In genomic region chr7:29989257-29989995, GRCh38 we compare ENCODE assay signal across 8 cellular contexts. TPM values are rescaled to one million over a fixed set of nuclear protein-coding genes. Genes with fewer than 3 reads are reported as not detected.
DNase-seq lines count a peak whose midpoint lies in the region; ATAC-seq, FAIRE-seq and TF ChIP-seq lines count a peak whose summit lies in the region.

Gene SCRN1 (minus strand): TSS chr7:29989801. CDS start chr7:29969067, 20,734 bp downstream.

- H3F3A ChIP-seq in Loucy (ENCODE audit: low read depth) = no peaks in the 10 kb centered on the region

- H3K27ac ChIP-seq in endothelial cell of umbilical vein (ENCODE audit: insufficient read depth, low read depth, low read length) (peak within 1 kb of the TSS; percentile 93), subcutaneous abdominal adipose tissue (ENCODE audit: low read depth, low read length) (peak within 1 kb of the TSS; percentile 67)

- no peaks in the 10 kb centered on the region for H3K9me1 ChIP-seq in endothelial cell of umbilical vein (replicated peaks; ENCODE audit: control insufficient read depth, extremely low read depth, insufficient read depth, low read length)

- peak; percentile 31 for ATAC-seq in GM21786 (IDR thresholded peaks at IDR 0.05; ENCODE audit: unreplicated experiment)
- ATAC-seq in activated CD8-positive, alpha-beta T cell treated with anti-CD3 and anti-CD28 coated beads for 36 hours = peak; percentile 42

- POLR2A ChIA-PET in activated CD8-positive, alpha-beta T cell treated with anti-CD3 and anti-CD28 coated beads for 36 hours (lab: Charles Lee) = interaction anchor here (1.6 kb wide), 1 partner anchor 38 kb away, joined by 3 read pairs; no protein-coding TSS in a partner anchor
- POLR2A ChIA-PET in endothelial cell of umbilical vein (lab: Charles Lee) = interaction anchor here (1.0 to 1.4 kb wide), 2 partner anchors 17 to 38 kb away, joined by 3 to 5 read pairs; partner anchors contain the start of gene FKBP14

- H3K27me3 ChIP-seq in Loucy (ENCODE audit: insufficient read depth, low read length, poor library complexity, severe bottlenecking) (peaks cover 4% of the 10 kb centered on the region), endothelial cell of umbilical vein (ENCODE audit: control insufficient read depth in 2 of 2, insufficient read depth in 2 of 2, low read length in 2 of 2) (no peaks in the 10 kb centered on the region), subcutaneous abdominal adipose tissue (ENCODE audit: control insufficient read depth in 5 of 5, insufficient read depth in 4 of 5, low read length in 5 of 5) (no peaks in the 10 kb centered on the region)

- H3K4me1 ChIP-seq in Loucy (ENCODE audit: insufficient read depth, low read length, poor library complexity, severe bottlenecking) (peaks cover 10% of the 10 kb centered on the region), endothelial cell of umbilical vein (ENCODE audit: control insufficient read depth, extremely low read depth, insufficient read depth, low read length) (peaks cover 22% of the 10 kb centered on the region), subcutaneous abdominal adipose tissue (ENCODE audit: control insufficient read depth in 5 of 5, insufficient read depth in 5 of 5, low read length in 5 of 5) (peaks cover 0 to 29% (median 25%) of the 10 kb centered on the region in 5 donors)

- peaks cover 18% of the 10 kb centered on the region for H3K4me1 Mint-ChIP-seq in activated CD8-positive, alpha-beta T cell treated with anti-CD3 and anti-CD28 coated beads for 36 hours (ENCODE audit: low read depth)

- H3K36me3 ChIP-seq in Loucy (ENCODE audit: insufficient read depth, low read length) (no peaks in the 10 kb centered on the region), endothelial cell of umbilical vein (ENCODE audit: control insufficient read depth in 2 of 2, extremely low read depth in 1 of 2, insufficient read depth in 2 of 2, low read length in 2 of 2) (no peaks in the 10 kb centered on the region), subcutaneous abdominal adipose tissue (ENCODE audit: control insufficient read depth in 5 of 5, insufficient read depth in 5 of 5, low read length in 5 of 5) (no peaks in the 10 kb centered on the region)

- FAIRE-seq in endothelial cell of umbilical vein (lab: Jason Lieb, UNC) = no peak

- peaks cover 22% of the 10 kb centered on the region for H3K27me3 Mint-ChIP-seq in activated CD8-positive, alpha-beta T cell treated with anti-CD3 and anti-CD28 coated beads for 36 hours

- peak within 1 kb of the TSS; percentile 86 for H3K27ac Mint-ChIP-seq in activated CD8-positive, alpha-beta T cell treated with anti-CD3 and anti-CD28 coated beads for 36 hours

- intact Hi-C loops in activated CD8-positive, alpha-beta T cell treated with anti-CD3 and anti-CD28 coated beads for 36 hours (cut with micrococcal nuclease) = no loop called here
- intact Hi-C loops in endothelial cell of umbilical vein (cut with micrococcal nuclease) = loop anchor here (1.0 to 2.0 kb wide), 2 partner anchors 41 to 73 kb away; no protein-coding TSS in a partner anchor

- H3K4me3 Mint-ChIP-seq in activated CD8-positive, alpha-beta T cell treated with anti-CD3 and anti-CD28 coated beads for 36 hours = peak within 1 kb of the TSS; percentile 76

- CTCF ChIA-PET in activated CD8-positive, alpha-beta T cell treated with anti-CD3 and anti-CD28 coated beads for 36 hours (lab: Charles Lee) = no interaction called here
- CTCF ChIA-PET in endothelial cell of umbilical vein (lab: Charles Lee) = interaction anchor here (0.9 kb wide), 1 partner anchor 72 kb away, joined by 3 read pairs; no protein-coding TSS in a partner anchor

- no peaks in the 10 kb centered on the region for H3K9me3 ChIP-seq in Loucy (ENCODE audit: insufficient read depth, low read depth, low read length)
- no peaks in the 10 kb centered on the region for H3K9me3 ChIP-seq in endothelial cell of umbilical vein (replicated peaks; ENCODE audit: control insufficient read depth, insufficient read depth, low read length)
- H3K9me3 ChIP-seq in subcutaneous abdominal adipose tissue (ENCODE audit: control insufficient read depth in 5 of 5, low read length in 5 of 5) = peaks cover 2 to 12% (median 10%) of the 10 kb centered on the region in 5 donors

- dilution Hi-C loops in endothelial cell of umbilical vein (cut with MboI; ENCODE audit: extremely low pct_ligation_motif_present, low sequenced_read_pairs) = no loop called here

- H4K20me1 ChIP-seq in Loucy (ENCODE audit: insufficient read depth, low read length, poor library complexity, severe bottlenecking) (no peaks in the 10 kb centered on the region), endothelial cell of umbilical vein (replicated peaks; ENCODE audit: control insufficient read depth, extremely low read depth, insufficient read depth, low read length) (no peaks in the 10 kb centered on the region)

- BruUV-seq in endothelial cell of umbilical vein (replicated peaks; lab: Mats Ljungman, UMichigan) = no TSS peak

- H3K36me3 Mint-ChIP-seq in activated CD8-positive, alpha-beta T cell treated with anti-CD3 and anti-CD28 coated beads for 36 hours (ENCODE audit: low read depth) = no peaks in the 10 kb centered on the region

- H3K4me2 ChIP-seq in Loucy (ENCODE audit: low read depth, low read length, poor library complexity, severe bottlenecking) = peak within 1 kb of the TSS; percentile 65
- peak within 1 kb of the TSS; percentile 90 for H3K4me2 ChIP-seq in endothelial cell of umbilical vein (ENCODE audit: insufficient read depth, low read length)

- no peaks in the 10 kb centered on the region for H3K79me2 ChIP-seq in Loucy (ENCODE audit: insufficient read depth, low read length)
- H3K79me2 ChIP-seq in endothelial cell of umbilical vein (ENCODE audit: control insufficient read depth, insufficient read depth, low read length) = peaks cover 42% of the 10 kb centered on the region

- H3K9me3 Mint-ChIP-seq in activated CD8-positive, alpha-beta T cell treated with anti-CD3 and anti-CD28 coated beads for 36 hours = peaks cover 1% of the 10 kb centered on the region

- no peaks in the 10 kb centered on the region for H3K9me2 ChIP-seq in Loucy (replicated peaks; ENCODE audit: low read depth, low read length)

- H3K9ac ChIP-seq in Loucy (ENCODE audit: low read depth, low read length, poor library complexity, severe bottlenecking) = peak within 1 kb of the TSS; percentile 74
- peak within 1 kb of the TSS; percentile 87 for H3K9ac ChIP-seq in endothelial cell of umbilical vein (replicated peaks; ENCODE audit: extremely low read depth, insufficient read depth, low read length)
- peak within 1 kb of the TSS in 4 of 5 donors; percentile 70 to 84 (median 81) for H3K9ac ChIP-seq in subcutaneous abdominal adipose tissue (ENCODE audit: low read length in 5 of 5)

- peak; percentile 33 for DNase-seq in activated CD8-positive, alpha-beta T cell treated with anti-CD3 and anti-CD28 coated beads for 36 hours
- DNase-seq in endothelial cell of umbilical vein (ENCODE audit: low read depth, low spot score) (peak; percentile 39), mesenteric fat pad (ENCODE audit: low spot score) (no peak), NCI-H187 treated with DMSO at 0.1 percent for 48 hours (lab: John Stamatoyannopoulos, UW) (no peak)

- H2AFZ ChIP-seq in Loucy (ENCODE audit: low read length) (peak within 1 kb of the TSS; percentile 98), endothelial cell of umbilical vein (ENCODE audit: low read depth, low read length) (peak within 1 kb of the TSS; percentile 50)

- TF ChIP-seq POLR2A in endothelial cell of umbilical vein (IDR thresholded peaks at IDR 0.05; ENCODE audit: low read depth, low read length) = peak; percentile 54

- TF ChIP-seq CTCF in Loucy (conservative IDR thresholded peaks at IDR 0.05; ENCODE audit: low read length) (no peak), endothelial cell of umbilical vein (IDR thresholded peaks at IDR 0.05; ENCODE audit: extremely low read depth in 1 of 2, insufficient read depth in 1 of 2, low read depth in 1 of 2, low read length in 2 of 2) (no peak)
- TF ChIP-seq CTCF in activated CD8-positive, alpha-beta T cell treated with anti-CD3 and anti-CD28 coated beads for 36 hours (IDR thresholded peaks at IDR 0.05) = no peak

- H3K4me3 ChIP-seq in GM08714 (ENCODE audit: low read length) (peak within 1 kb of the TSS; percentile 79), Loucy (ENCODE audit: low read length, poor library complexity, severe bottlenecking) (peak within 1 kb of the TSS; percentile 81), endothelial cell of umbilical vein (replicated peaks in 1 of 3; ENCODE audit: insufficient read depth in 1 of 3, low read depth in 1 of 3, low read length in 3 of 3) (peak within 1 kb of the TSS; percentile 65 to 88 (median 87)), subcutaneous abdominal adipose tissue (ENCODE audit: low read depth in 1 of 5, low read length in 5 of 5) (peak within 1 kb of the TSS; percentile 68 to 92 (median 77))

TF ChIP-seq in endothelial cell of umbilical vein, 7 proteins besides CTCF, POLR2A, EP300 and RAD21:
- TF ChIP-seq POLR2AphosphoS5 (IDR thresholded peaks at IDR 0.05; ENCODE audit: insufficient read depth, low read depth, low read length) = peak; percentile 59
- TF ChIP-seq EZH2 (IDR thresholded peaks at IDR 0.05; ENCODE audit: borderline replicate concordance, low read depth, low read length, severe bottlenecking) = no peak

RNA-seq across cellular contexts. Expression of gene SCRN1, which starts in this region (rescaled TPM):
- 10 to 100 TPM; 10.8 to 14.7 TPM for total RNA-seq in activated CD8-positive, alpha-beta T cell treated with anti-CD3 and anti-CD28 coated beads for 36 hours
- 125 and 127 TPM in 2 replicates for total RNA-seq in endothelial cell of umbilical vein
- polyA plus RNA-seq in endothelial cell of umbilical vein = 47.3 and 57.0 TPM in 2 replicates
- polyA plus RNA-seq in endothelial cell of umbilical vein (2011; cell fraction: cytosol; rRNA removed) = 57.7 and 58.7 TPM in 2 replicates
- polyA plus RNA-seq in endothelial cell of umbilical vein (2011; cell fraction: nucleus; rRNA removed) = 56.4 and 65.3 TPM in 2 replicates
- polyA plus RNA-seq in endothelial cell of umbilical vein (2012) = 69.3 and 95.7 TPM in 2 replicates
- polyA minus RNA-seq in endothelial cell of umbilical vein = 130 and 131 TPM in 2 replicates
- 4.7 TPM for polyA minus RNA-seq in endothelial cell of umbilical vein (2011; cell fraction: cytosol; rRNA and poly(A)+ RNA removed)
- polyA minus RNA-seq in endothelial cell of umbilical vein (2011; cell fraction: nucleus; rRNA and poly(A)+ RNA removed) = 35.8 and 46.7 TPM in 2 replicates
- 36.9 TPM for total RNA-seq in mesenteric fat pad

Comparison
In these comparisons a context has a peak if more than half of its experiments do, and no peak if none do; other contexts are left out.
1. DNase-seq: peak in activated CD8-positive, alpha-beta T cell treated with anti-CD3 and anti-CD28 coated beads for 36 hours (single experiment) and endothelial cell of umbilical vein (single experiment); none in mesenteric fat pad (single experiment) and NCI-H187 treated with DMSO at 0.1 percent for 48 hours (single experiment).
2. Peak in every context shown above with its lines, with median percentiles within 50 percentile points of each other: H3K4me3 ChIP-seq and H3K9ac ChIP-seq.